ENCODE assay signal across 13 cellular contexts in the genomic region with DNA sequence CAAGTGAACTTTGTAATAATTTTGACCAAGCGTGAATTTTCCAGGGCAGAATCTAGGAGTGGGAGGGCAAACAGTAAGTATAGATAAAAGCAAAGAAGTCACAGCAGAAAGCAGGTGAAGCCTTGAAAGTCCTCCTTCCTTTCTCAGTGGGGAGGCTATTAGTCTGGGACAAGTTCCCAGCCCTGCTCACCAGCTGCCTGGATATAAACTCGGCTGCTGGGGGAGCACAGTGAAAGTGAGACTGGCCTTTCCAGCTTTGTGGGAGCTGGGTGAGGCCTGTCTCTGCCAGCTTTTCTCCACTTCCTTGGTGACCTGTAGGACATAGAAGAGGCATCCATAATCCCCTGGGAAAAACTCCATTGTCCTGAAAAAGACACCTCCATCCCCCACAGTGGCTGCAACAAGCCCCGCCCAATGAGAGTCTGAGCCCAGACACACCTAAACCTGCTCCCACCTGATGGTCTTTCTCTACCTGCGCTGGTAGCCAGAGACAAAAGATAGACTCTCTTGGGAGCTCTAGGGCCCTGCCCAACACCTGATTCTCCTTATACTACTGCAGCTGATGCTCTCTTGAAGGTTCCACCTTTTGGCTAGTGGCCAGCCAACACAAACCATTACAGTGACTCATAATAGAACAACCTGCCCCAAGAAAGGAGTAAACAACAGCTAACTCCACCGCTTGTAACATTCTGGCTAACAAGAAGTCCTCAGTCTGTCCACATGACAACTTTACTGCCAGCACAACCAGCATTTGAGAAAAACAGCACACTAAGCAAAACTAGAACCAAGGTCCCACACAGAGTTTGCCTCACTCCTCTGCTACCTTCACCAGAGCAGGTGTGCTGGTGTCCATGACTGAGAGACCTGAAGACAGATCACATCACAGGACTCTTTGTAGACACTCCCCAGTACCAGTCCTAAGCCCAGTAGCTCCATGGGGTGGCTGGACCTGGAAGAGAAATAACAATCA.
DNase-seq lines count a peak whose midpoint lies in the region; ATAC-seq and TF ChIP-seq lines count a peak whose summit lies in the region.
"Had no signal": no experiment of that assay in that cellular context is flagged by ENCODE, and none has a peak within 500 bp of the region (broad histone marks: within the 10 kb centered on the region; RNA-seq: fewer than 3 reads in every experiment).

No MANE protein-coding gene starts in this region.

- H3K56ac ChIP-seq in mesendoderm (ENCODE audit: low read length): no peak overlapping the region

- H3K4me2 ChIP-seq in mesendoderm (ENCODE audit: low read length): no peak overlapping the region
- H3K4me2 ChIP-seq: BLaER1 had no signal

- H2AK5ac ChIP-seq in mesendoderm (ENCODE audit: low read length): no peak overlapping the region

- no peak overlapping the region for H4K8ac ChIP-seq in mesendoderm (ENCODE audit: low read depth, low read length)

- no peaks in the 10 kb centered on the region for H3K79me1 ChIP-seq in mesendoderm (ENCODE audit: low read length)

- no peak overlapping the region for H3K23ac ChIP-seq in mesendoderm (ENCODE audit: low read length)

- no peak overlapping the region for H3K9ac ChIP-seq in mesendoderm (ENCODE audit: low read length)
- H3K9ac ChIP-seq: BLaER1 had no signal

- H3K79me2 ChIP-seq in mesendoderm (ENCODE audit: control insufficient read depth, insufficient read depth, low read length): no peaks in the 10 kb centered on the region

- peak; percentile 73 for ATAC-seq in RWPE2 (ENCODE audit: low read depth)

- no CpG with 5 or more reads among the region's 5 CpGs for WGBS in mesendoderm (ENCODE audit: extremely low coverage, insufficient coverage, low lambda C conversion rate)

- H3K4ac ChIP-seq in mesendoderm (ENCODE audit: low read depth, low read length): no peak overlapping the region

- TF ChIP-seq CTCF in RWPE2 (IDR thresholded peaks at IDR 0.05; ENCODE audit: poor library complexity, severe bottlenecking): no peak

- no peak overlapping the region for H3K4me3 ChIP-seq in RWPE2 (ENCODE audit: severe bottlenecking)
- no peak overlapping the region for H3K4me3 ChIP-seq in mesendoderm (ENCODE audit: low read length)
- no peak overlapping the region for H3K4me3 ChIP-seq in SJCRH30
- H3K4me3 ChIP-seq: BLaER1, esophagus squamous epithelium, spleen had no signal

- H2BK120ac ChIP-seq in mesendoderm (ENCODE audit: low read depth, low read length): no peak overlapping the region

- H3K36me3 ChIP-seq in RWPE2 (ENCODE audit: low read depth) (no peaks in the 10 kb centered on the region), mesendoderm (ENCODE audit: control insufficient read depth, insufficient read depth, low read length) (no peaks in the 10 kb centered on the region), SJCRH30 (no peaks in the 10 kb centered on the region)
- H3K36me3 ChIP-seq: BLaER1, esophagus squamous epithelium, spleen had no signal

- no peaks in the 10 kb centered on the region for H3K27me3 ChIP-seq in RWPE2 (ENCODE audit: insufficient read depth, poor library complexity, severe bottlenecking)
- H3K27me3 ChIP-seq in mesendoderm (ENCODE audit: insufficient read depth, low read length, poor library complexity): no peaks in the 10 kb centered on the region
- no peaks in the 10 kb centered on the region for H3K27me3 ChIP-seq in SJCRH30
- H3K27me3 ChIP-seq: BLaER1, esophagus squamous epithelium, spleen had no signal

- no peak overlapping the region for H2BK5ac ChIP-seq in mesendoderm (ENCODE audit: low read length)

- DNase-seq in Daoy (ENCODE audit: low read depth) (peak; percentile 35), NCI-H1092 treated with DMSO at 0.1 percent for 48 hours (lab: John Stamatoyannopoulos, UW) (peak; percentile 70), RWPE2 (ENCODE audit: low spot score) (peak; percentile 37), mesendoderm (peak; percentile 13), D341Med (ENCODE audit: low spot score) (no peak), mesenteric fat pad (ENCODE audit: low spot score) (no peak), HuH-7.5 (ENCODE audit: low spot score) (no peak), SJCRH30 (no peak)
- DNase-seq: activated B cell treated with CpG ODN at 0.5 μM for 24 hours, esophagus squamous epithelium, H7, spleen had no signal

- H4K5ac ChIP-seq in mesendoderm (ENCODE audit: low read length): no peak overlapping the region

- H3K27ac ChIP-seq in RWPE2 (ENCODE audit: poor library complexity, severe bottlenecking) (no peak overlapping the region), mesendoderm (ENCODE audit: low read depth, low read length) (no peak overlapping the region), SJCRH30 (no peak overlapping the region)
- H3K27ac ChIP-seq: BLaER1, esophagus squamous epithelium, spleen had no signal

- H3K9me3 ChIP-seq in RWPE2 (ENCODE audit: severe bottlenecking) (no peaks in the 10 kb centered on the region), SJCRH30 (replicated peaks) (no peaks in the 10 kb centered on the region)
- H3K9me3 ChIP-seq: BLaER1 had no signal

- no peak overlapping the region for H2BK15ac ChIP-seq in mesendoderm (replicated peaks; ENCODE audit: low read depth)

- H3K4me1 ChIP-seq in RWPE2 (ENCODE audit: insufficient read depth, poor library complexity, severe bottlenecking) (no peaks in the 10 kb centered on the region), mesendoderm (ENCODE audit: control insufficient read depth, low read depth, low read length) (no peaks in the 10 kb centered on the region), SJCRH30 (no peaks in the 10 kb centered on the region)
- H3K4me1 ChIP-seq: BLaER1, esophagus squamous epithelium, spleen had no signal

- H3K18ac ChIP-seq in mesendoderm (ENCODE audit: low read length): no peak overlapping the region

Comparison
In these comparisons a context has a peak if more than half of its experiments do, and no peak if none do; other contexts are left out.
1. DNase-seq: peak in Daoy (single experiment), NCI-H1092 treated with DMSO at 0.1 percent for 48 hours (single experiment), RWPE2 (single experiment) and mesendoderm (single experiment); none in D341Med (single experiment), mesenteric fat pad (single experiment), HuH-7.5 (single experiment) and SJCRH30 (0 of 2).